In genomic region chr17:82267575-82268379, GRCh38 we compare ENCODE assay signal across 8 cellular contexts. TPM values are rescaled to one million over a fixed set of nuclear protein-coding genes. Genes with fewer than 3 reads are reported as not detected.
DNase-seq lines count a peak whose midpoint lies in the region; ATAC-seq and TF ChIP-seq lines count a peak whose summit lies in the region.

No MANE protein-coding gene starts in this region.

- POLR2A ChIA-PET in PC-9 (lab: Charles Lee; ENCODE audit: unreplicated experiment), result interaction anchor here (0.6 to 0.7 kb wide), 2 partner anchors 29 to 252 kb away, joined by 3 to 6 read pairs; partner anchors contain the start of gene FOXK2

- no peak overlapping the region for H2AFZ ChIP-seq in DND-41 (ENCODE audit: low read depth, low read length)
- no peak overlapping the region for H2AFZ ChIP-seq in PC-9

- H3F3A ChIP-seq in PC-9 (ENCODE audit: insufficient read depth, low read depth), result peaks cover 49% of the 10 kb centered on the region

- peaks cover 92% of the 10 kb centered on the region for H4K20me1 ChIP-seq in DND-41 (ENCODE audit: insufficient read depth, low read length)
- H4K20me1 ChIP-seq in PC-9 (ENCODE audit: insufficient read depth), result peaks cover 95% of the 10 kb centered on the region

- H3K36me3 ChIP-seq in DND-41 (ENCODE audit: insufficient read depth, low read length), result peaks cover 97% of the 10 kb centered on the region
- H3K36me3 ChIP-seq in PC-9 (ENCODE audit: low read depth), result peaks cover 33% of the 10 kb centered on the region
- peaks cover 45 to 63% of the 10 kb centered on the region in 2 donors for H3K36me3 ChIP-seq in ascending aorta
- H3K36me3 ChIP-seq in left ventricle myocardium inferior, result peaks cover 56% of the 10 kb centered on the region
- H3K36me3 ChIP-seq in psoas muscle (ENCODE audit: insufficient read depth in 1 of 2, low read depth in 1 of 2), result peaks cover 13 to 67% of the 10 kb centered on the region in 2 donors

- no peak for DNase-seq in DND-41
- DNase-seq in PC-9, result peak; percentile 76 to 87
- DNase-seq in ascending aorta (ENCODE audit: low spot score in 2 of 2), result peak; percentile 91 to 97
- peak; percentile 94 for DNase-seq in left ventricle myocardium inferior
- DNase-seq in psoas muscle, result peak; percentile 97 to 99
- no peak for DNase-seq in SKM-1 (lab: John Stamatoyannopoulos, UW; ENCODE audit: unreplicated experiment)

- H3K79me2 ChIP-seq in DND-41 (ENCODE audit: insufficient read depth, low read length) (peaks cover 99% of the 10 kb centered on the region), PC-9 (ENCODE audit: low read depth) (peaks cover 98% of the 10 kb centered on the region)

- CTCF ChIA-PET in PC-9 (lab: Charles Lee), result interaction anchor here (0.6 to 1.0 kb wide), 3 partner anchors 30 to 355 kb away, joined by 3 to 4 read pairs (median 3); no protein-coding TSS in a partner anchor

- no peak overlapping the region for H3K27ac ChIP-seq in DND-41 (ENCODE audit: low read length)
- H3K27ac ChIP-seq in PC-9, result peak overlapping the region; percentile 42; the same call in 1 of the 2 replicates
- H3K27ac ChIP-seq in ascending aorta, result peak overlapping the region; percentile 91 to 92
- H3K27ac ChIP-seq in left ventricle myocardium inferior (replicated peaks), result peak overlapping the region; percentile 92
- peak overlapping the region; percentile 81 for H3K27ac ChIP-seq in psoas muscle

- no peaks in the 10 kb centered on the region for H3K9me2 ChIP-seq in PC-9 (ENCODE audit: insufficient read depth)

- H3K4me1 ChIP-seq in DND-41 (ENCODE audit: insufficient read depth, low read length) (peaks cover 43% of the 10 kb centered on the region), PC-9 (replicated peaks; ENCODE audit: insufficient read depth) (peaks cover 41% of the 10 kb centered on the region), ascending aorta (peaks cover 17 to 38% of the 10 kb centered on the region in 2 donors), left ventricle myocardium inferior (peaks cover 73% of the 10 kb centered on the region), psoas muscle (peaks cover 65% of the 10 kb centered on the region)

- H3K4me2 ChIP-seq in DND-41 (ENCODE audit: insufficient read depth, low read length) (0 out of 2 replicates have a peak overlapping the region, but pooled peaks have one; percentile 7), PC-9 (peak overlapping the region; percentile 55)

- no peak overlapping the region for H3K9ac ChIP-seq in DND-41 (ENCODE audit: low read depth, low read length)

- ATAC-seq in DND-41 (ENCODE audit: insufficient read depth, low read depth) (0 out of 3 replicates have a peak, but pooled peaks have one; percentile 28), psoas muscle (peak; percentile 92 to 97 (median 94)), GM18907 (IDR thresholded peaks at IDR 0.05; ENCODE audit: unreplicated experiment) (no peak), HG02884 (IDR thresholded peaks at IDR 0.05; ENCODE audit: unreplicated experiment) (no peak)

- no peak overlapping the region for H3K4me3 ChIP-seq in DND-41 (ENCODE audit: low read depth in 1 of 2, low read length in 2 of 2)
- H3K4me3 ChIP-seq in PC-9, result peak overlapping the region; percentile 17; the same call in 1 of the 2 replicates
- peak overlapping the region; percentile 5 to 40 for H3K4me3 ChIP-seq in ascending aorta
- peak overlapping the region; percentile 54 for H3K4me3 ChIP-seq in left ventricle myocardium inferior
- H3K4me3 ChIP-seq in psoas muscle, result peak overlapping the region; percentile 46

- H3K9me3 ChIP-seq in DND-41 (ENCODE audit: insufficient read depth, low read length, severe bottlenecking), result no peaks in the 10 kb centered on the region
- H3K9me3 ChIP-seq in PC-9 (ENCODE audit: insufficient read depth, low read depth), result no peaks in the 10 kb centered on the region
- H3K9me3 ChIP-seq in ascending aorta, result no peaks in the 10 kb centered on the region
- H3K9me3 ChIP-seq in left ventricle myocardium inferior (replicated peaks), result no peaks in the 10 kb centered on the region
- H3K9me3 ChIP-seq in psoas muscle, result no peaks in the 10 kb centered on the region

- no TSS peak for BruUV-seq in PC-9 (replicated peaks; lab: Mats Ljungman, UMichigan)

- WGBS in psoas muscle, 3 donors, result 13 to 19% (median 13%) methylated on average over 21 of the region's 21 CpGs

- TF ChIP-seq CTCF in DND-41 (IDR thresholded peaks at IDR 0.05; ENCODE audit: borderline replicate concordance, extremely low read depth, low read length, poor library complexity, severe bottlenecking), result peak; percentile 33
- TF ChIP-seq CTCF in PC-9 (conservative IDR thresholded peaks at IDR 0.05), result no peak
- TF ChIP-seq CTCF in ascending aorta (IDR thresholded peaks at IDR 0.05), result no peak
- no peak for TF ChIP-seq CTCF in left ventricle myocardium inferior (IDR thresholded peaks at IDR 0.05; ENCODE audit: borderline replicate concordance)
- no peak for TF ChIP-seq CTCF in psoas muscle (IDR thresholded peaks at IDR 0.05)

- intact Hi-C loops in PC-9 (cut with micrococcal nuclease; ENCODE audit: unreplicated experiment), result loop anchor here (2.0 kb wide), 1 partner anchor 29 kb away; no protein-coding TSS in a partner anchor
- intact Hi-C loops in ascending aorta (cut with DNase I), result loop anchor here (1.0 kb wide), 2 partner anchors 24 to 31 kb away; no protein-coding TSS in a partner anchor
- intact Hi-C loops in left ventricle myocardium inferior (cut with micrococcal nuclease), result no loop called here
- intact Hi-C loops in psoas muscle (cut with DNase I), result loop anchor here in 1 of 2 donors (2.0 kb wide), 1 partner anchor 23 kb away; no protein-coding TSS in a partner anchor

- H3K27me3 ChIP-seq in DND-41 (ENCODE audit: insufficient read depth, low read length, poor library complexity) (no peaks in the 10 kb centered on the region), PC-9 (ENCODE audit: insufficient read depth, low read depth) (no peaks in the 10 kb centered on the region), ascending aorta (no peaks in the 10 kb centered on the region), left ventricle myocardium inferior (ENCODE audit: low read depth) (no peaks in the 10 kb centered on the region), psoas muscle (ENCODE audit: insufficient read depth in 3 of 3, low read length in 2 of 3) (no peaks in the 10 kb centered on the region)

RNA-seq across cellular contexts. Expression of gene CSNK1D, which starts 5.7 kb away (rescaled TPM):
- total RNA-seq in PC-9 (2021) (151 and 181 TPM in 2 replicates), ascending aorta (86.8 TPM), left ventricle myocardium inferior (61.8 TPM), psoas muscle (100 to 1,000 TPM in 3 of 4 donors, 10 to 100 TPM in 1; 73.5 to 139 (median 116) TPM)
- polyA plus RNA-seq in psoas muscle, result 100 to 1,000 TPM in 1 of 3 donors, 10 to 100 TPM in 2; 74.3 to 124 (median 92.7) TPM

RNA-seq across cellular contexts. Expression of gene SLC16A3, which starts 38.9 kb away (rescaled TPM):
- total RNA-seq in PC-9 (2021) (157 and 198 TPM in 2 replicates), ascending aorta (253 TPM), left ventricle myocardium inferior (8.5 TPM), psoas muscle (100 to 1,000 TPM in 2 of 4 donors, 10 to 100 TPM in 2; 18.6 to 182 (median 70.1) TPM)
- 100 to 1,000 TPM; 102 to 263 (median 128) TPM for polyA plus RNA-seq in psoas muscle

RNA-seq across cellular contexts. Expression of gene CD7, which starts 49.6 kb away (rescaled TPM):
- total RNA-seq in PC-9 (2021) (0.48 and 0.68 TPM in 2 replicates), ascending aorta (6.7 TPM), left ventricle myocardium inferior (0.47 TPM), psoas muscle (under 1 TPM in 3 of 4 donors, not detected in 1; 0.18 to 0.81 (median 0.71) TPM)
- polyA plus RNA-seq in psoas muscle, result under 1 TPM; 0.13 to 0.19 (median 0.16) TPM

RNA-seq across cellular contexts. Expression of gene CCDC57, which starts 55.1 kb away (rescaled TPM):
- total RNA-seq in PC-9 (2021) (138 and 140 TPM in 2 replicates), ascending aorta (12.8 TPM), left ventricle myocardium inferior (8.1 TPM), psoas muscle (10 to 100 TPM; 10.2 to 15.3 (median 12.4) TPM)
- 10 to 100 TPM in 1 of 3 donors, 1 to 10 TPM in 2; 7.2 to 11.1 (median 8.6) TPM for polyA plus RNA-seq in psoas muscle

Comparison
In these comparisons a context has a peak if more than half of its experiments do, and no peak if none do; other contexts are left out.
1. ATAC-seq: peak in DND-41 (single experiment) and psoas muscle (4 of 4); none in GM18907 (single experiment) and HG02884 (single experiment).
2. DNase-seq: peak in PC-9 (2 of 2), ascending aorta (2 of 2), left ventricle myocardium inferior (single experiment) and psoas muscle (2 of 2); none in DND-41 (single experiment) and SKM-1 (single experiment).
3. H3K4me3 ChIP-seq: peak in PC-9 (single experiment), ascending aorta (2 of 2), left ventricle myocardium inferior (single experiment) and psoas muscle (single experiment); none in DND-41 (0 of 2).